In the genomic region with DNA sequence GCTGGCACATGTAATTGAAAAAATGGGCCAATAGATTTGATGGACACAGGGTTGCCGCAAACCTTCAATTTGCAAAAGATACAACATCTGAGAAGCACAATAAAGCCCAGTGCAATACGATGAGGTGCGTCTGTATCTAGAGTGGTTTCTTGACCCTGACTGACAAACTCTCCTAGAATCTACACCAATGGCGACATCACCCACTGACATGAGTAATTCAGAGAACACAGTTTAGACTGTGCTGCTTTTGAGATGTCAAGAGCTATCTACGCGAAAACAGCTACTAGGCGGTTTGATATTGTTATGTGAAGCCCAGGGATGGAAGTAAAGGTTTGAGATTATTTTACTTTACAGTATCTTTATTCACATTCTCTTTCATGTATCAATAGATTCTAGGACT, we compare ENCODE assay signal across 24 cellular contexts.
"Had no signal": no experiment of that assay in that cellular context is flagged by ENCODE, and none has a peak within 500 bp of the region (broad histone marks: within the 10 kb centered on the region; RNA-seq: fewer than 3 reads in every experiment).

No MANE protein-coding gene starts in this region.

- H3K27me3 Mint-ChIP-seq: naive thymus-derived CD8-positive, alpha-beta T cell had no signal

- H3K27ac Mint-ChIP-seq: naive thymus-derived CD8-positive, alpha-beta T cell; nephron had no signal

- DNase-seq: hippocampal formation; kidney; left colon; left lung; lower lobe of right lung; mammary epithelial cell; mesenchymal stem cell; naive thymus-derived CD8-positive, alpha-beta T cell; nucleus accumbens; pancreas; posterior cingulate gyrus; retina; right cardiac atrium; stimulated activated CD4-positive, alpha-beta T cell treated with anti-CD3 and anti-CD28 coated beads, Interleukin-12 subunit alpha, Interleukin-12 subunit beta, amount 100 ng/mL, for 4 hours; stimulated activated CD4-positive, alpha-beta T cell treated with anti-CD3 and anti-CD28 coated beads, Interleukin-15, amount 100 ng/mL, for 24 hours; stimulated activated CD4-positive, alpha-beta T cell treated with anti-CD3 and anti-CD28 coated beads, Interleukin-2, amount 100 ng/mL, for 24 hours; stimulated activated CD4-positive, alpha-beta T cell treated with anti-CD3 and anti-CD28 coated beads, Interleukin-4, amount 100 ng/mL, for 1 hour; stimulated activated naive CD4-positive, alpha-beta T cell; tibial artery; trophoblast cell; upper lobe of right lung had no signal

- ATAC-seq: left colon; left lung; lower lobe of right lung; naive thymus-derived CD8-positive, alpha-beta T cell; pancreas; right cardiac atrium; sciatic nerve; upper lobe of right lung had no signal

- H3K4me1 Mint-ChIP-seq: naive thymus-derived CD8-positive, alpha-beta T cell; nephron; neural crest cell had no signal

- H3K4me3 Mint-ChIP-seq: naive thymus-derived CD8-positive, alpha-beta T cell; nephron; neural crest cell had no signal
